Comparison of ENCODE assay signal across 34 cellular contexts in genomic region chr5:91221917-91222316, GRCh38.
"Had no signal": no experiment of that assay in that cellular context is flagged by ENCODE, and none has a peak within 500 bp of the region (broad histone marks: within the 10 kb centered on the region; RNA-seq: fewer than 3 reads in every experiment).

No MANE protein-coding gene starts in this region.

- H3K4me1 ChIP-seq: adrenal gland, foreskin keratinocyte, gastrocnemius medialis had no signal

- H3K27ac Mint-ChIP-seq: activated CD4-positive, alpha-beta memory T cell treated with anti-CD3 and anti-CD28 coated beads for 36 hours; activated CD8-positive, alpha-beta memory T cell treated with anti-CD3 and anti-CD28 coated beads, Interleukin-2, amount 10 ng/mL, durations not matched to agents 7 days and 5 days; activated CD8-positive, alpha-beta T cell treated with anti-CD3 and anti-CD28 coated beads, Interleukin-2, amount 10 ng/mL, durations not matched to agents 7 days and 5 days; activated naive CD4-positive, alpha-beta T cell treated with anti-CD3 and anti-CD28 coated beads for 36 hours; activated naive CD4-positive, alpha-beta T cell treated with anti-CD3 and anti-CD28 coated beads, Interleukin-2, amount 50 U/mL, for 24 hours; activated naive CD8-positive, alpha-beta T cell treated with anti-CD3 and anti-CD28 coated beads for 36 hours; activated naive CD8-positive, alpha-beta T cell treated with anti-CD3 and anti-CD28 coated beads, Interleukin-2, amount 50 U/mL, for 24 hours; activated T-helper 1 cell treated with anti-CD3 and anti-CD28 coated beads, Interleukin-12 subunit alpha, Interleukin-12 subunit beta, Interleukin-2, Interleukin-4 antibody, amounts not matched to agents 30 ng/mL and 10 ng/mL and 1 ng/mL, durations not matched to agents 14 hours and 24 hours and 36 hours; activated T-helper 2 cell treated with anti-CD3 and anti-CD28 coated beads, Interferon-gamma antibody, Interleukin-2, Interleukin-4, amounts not matched to agents 10 μg/mL and 5 μg/mL and 100 μg/mL, durations not matched to agents 14 hours and 24 hours and 36 hours; effector memory CD8-positive, alpha-beta T cell; T-helper 2 cell treated with Interferon-gamma antibody and Interleukin-4, amounts not matched to agents 5 μg/mL and 100 μg/mL, for 36 hours had no signal

- H3K27me3 Mint-ChIP-seq: activated naive CD4-positive, alpha-beta T cell treated with anti-CD3 and anti-CD28 coated beads, Interleukin-2, amount 50 U/mL, for 24 hours; activated naive CD8-positive, alpha-beta T cell treated with anti-CD3 and anti-CD28 coated beads for 36 hours; activated naive CD8-positive, alpha-beta T cell treated with anti-CD3 and anti-CD28 coated beads, Interleukin-2, amount 50 U/mL, for 24 hours; effector memory CD8-positive, alpha-beta T cell had no signal

- H3K36me3 Mint-ChIP-seq: activated CD4-positive, alpha-beta memory T cell treated with anti-CD3 and anti-CD28 coated beads for 36 hours; activated CD8-positive, alpha-beta memory T cell treated with anti-CD3 and anti-CD28 coated beads, Interleukin-2, amount 10 ng/mL, durations not matched to agents 7 days and 5 days; activated naive CD4-positive, alpha-beta T cell treated with anti-CD3 and anti-CD28 coated beads, Interleukin-2, amount 50 U/mL, for 24 hours; activated naive CD8-positive, alpha-beta T cell treated with anti-CD3 and anti-CD28 coated beads for 36 hours had no signal

- H3K27ac ChIP-seq: adrenal gland, body of pancreas, esophagus muscularis mucosa, foreskin keratinocyte, gastrocnemius medialis, heart left ventricle had no signal

- H3K27me3 ChIP-seq: adrenal gland, body of pancreas, esophagus muscularis mucosa, foreskin keratinocyte, gastrocnemius medialis, heart left ventricle had no signal

- ATAC-seq: activated CD8-positive, alpha-beta memory T cell treated with anti-CD3 and anti-CD28 coated beads, Interleukin-2, amount 10 ng/mL, durations not matched to agents 7 days and 5 days; activated CD8-positive, alpha-beta T cell treated with anti-CD3 and anti-CD28 coated beads, Interleukin-2, amount 10 ng/mL, durations not matched to agents 7 days and 5 days; activated naive CD8-positive, alpha-beta T cell treated with anti-CD3 and anti-CD28 coated beads, Interleukin-2, amount 50 U/mL, for 24 hours; body of pancreas; effector memory CD8-positive, alpha-beta T cell; foreskin keratinocyte; gastrocnemius medialis; heart left ventricle had no signal

- H3K36me3 ChIP-seq: adrenal gland, esophagus muscularis mucosa, gastrocnemius medialis, heart left ventricle had no signal

- H3K4me3 ChIP-seq: adrenal gland, body of pancreas, esophagus muscularis mucosa, gastrocnemius medialis, heart left ventricle had no signal

- H3K4me3 Mint-ChIP-seq: activated CD4-positive, alpha-beta memory T cell treated with anti-CD3 and anti-CD28 coated beads for 36 hours; activated CD8-positive, alpha-beta memory T cell treated with anti-CD3 and anti-CD28 coated beads, Interleukin-2, amount 10 ng/mL, durations not matched to agents 7 days and 5 days; activated CD8-positive, alpha-beta T cell treated with anti-CD3 and anti-CD28 coated beads, Interleukin-2, amount 10 ng/mL, durations not matched to agents 7 days and 5 days; activated naive CD4-positive, alpha-beta T cell treated with anti-CD3 and anti-CD28 coated beads for 36 hours; activated naive CD4-positive, alpha-beta T cell treated with anti-CD3 and anti-CD28 coated beads, Interleukin-2, amount 50 U/mL, for 24 hours; activated naive CD8-positive, alpha-beta T cell treated with anti-CD3 and anti-CD28 coated beads for 36 hours; activated naive CD8-positive, alpha-beta T cell treated with anti-CD3 and anti-CD28 coated beads, Interleukin-2, amount 50 U/mL, for 24 hours; activated T-helper 1 cell treated with anti-CD3 and anti-CD28 coated beads, Interleukin-12 subunit alpha, Interleukin-12 subunit beta, Interleukin-2, Interleukin-4 antibody, amounts not matched to agents 30 ng/mL and 10 ng/mL and 1 ng/mL, durations not matched to agents 14 hours and 24 hours and 36 hours; effector memory CD8-positive, alpha-beta T cell; T-helper 2 cell treated with Interferon-gamma antibody and Interleukin-4, amounts not matched to agents 5 μg/mL and 100 μg/mL, for 36 hours had no signal

- H3K4me1 Mint-ChIP-seq: activated CD8-positive, alpha-beta memory T cell treated with anti-CD3 and anti-CD28 coated beads, Interleukin-2, amount 10 ng/mL, durations not matched to agents 7 days and 5 days; activated naive CD4-positive, alpha-beta T cell treated with anti-CD3 and anti-CD28 coated beads, Interleukin-2, amount 50 U/mL, for 24 hours; activated naive CD8-positive, alpha-beta T cell treated with anti-CD3 and anti-CD28 coated beads for 36 hours; activated naive CD8-positive, alpha-beta T cell treated with anti-CD3 and anti-CD28 coated beads, Interleukin-2, amount 50 U/mL, for 24 hours had no signal

- H3K9me3 Mint-ChIP-seq: activated CD4-positive, alpha-beta memory T cell treated with anti-CD3 and anti-CD28 coated beads for 36 hours; activated naive CD4-positive, alpha-beta T cell treated with anti-CD3 and anti-CD28 coated beads for 36 hours; activated naive CD4-positive, alpha-beta T cell treated with anti-CD3 and anti-CD28 coated beads, Interleukin-2, amount 50 U/mL, for 24 hours; activated naive CD8-positive, alpha-beta T cell treated with anti-CD3 and anti-CD28 coated beads for 36 hours; activated naive CD8-positive, alpha-beta T cell treated with anti-CD3 and anti-CD28 coated beads, Interleukin-2, amount 50 U/mL, for 24 hours; activated T-helper 1 cell treated with anti-CD3 and anti-CD28 coated beads, Interleukin-12 subunit alpha, Interleukin-12 subunit beta, Interleukin-2, Interleukin-4 antibody, amounts not matched to agents 30 ng/mL and 10 ng/mL and 1 ng/mL, durations not matched to agents 14 hours and 24 hours and 36 hours; activated T-helper 2 cell treated with anti-CD3 and anti-CD28 coated beads, Interferon-gamma antibody, Interleukin-2, Interleukin-4, amounts not matched to agents 10 μg/mL and 5 μg/mL and 100 μg/mL, durations not matched to agents 14 hours and 24 hours and 36 hours; effector memory CD8-positive, alpha-beta T cell; T-helper 2 cell treated with Interferon-gamma antibody and Interleukin-4, amounts not matched to agents 5 μg/mL and 100 μg/mL, for 36 hours had no signal

- FAIRE-seq: colon had no signal

- DNase-seq: activated CD4-positive, alpha-beta memory T cell treated with anti-CD3 and anti-CD28 coated beads for 36 hours; activated CD4-positive, alpha-beta T cell treated with anti-CD3 and anti-CD28 coated beads for 1 hour; activated CD4-positive, alpha-beta T cell treated with anti-CD3 and anti-CD28 coated beads for 4 hours; activated CD8-positive, alpha-beta memory T cell treated with anti-CD3 and anti-CD28 coated beads, Interleukin-2, amount 10 ng/mL, durations not matched to agents 7 days and 5 days; activated CD8-positive, alpha-beta memory T cell treated with anti-CD3 and anti-CD28 coated beads, Interleukin-2, amount 50 U/mL, for 4 hours; activated CD8-positive, alpha-beta T cell treated with anti-CD3 and anti-CD28 coated beads, Interleukin-2, amount 10 ng/mL, durations not matched to agents 7 days and 5 days; activated effector memory CD4-positive, alpha-beta T cell treated with anti-CD3 and anti-CD28 coated beads, Interleukin-2, amount 50 U/mL, for 16 hours; activated naive CD4-positive, alpha-beta T cell treated with anti-CD3 and anti-CD28 coated beads for 36 hours; activated naive CD8-positive, alpha-beta T cell treated with anti-CD3 and anti-CD28 coated beads for 36 hours; activated naive CD8-positive, alpha-beta T cell treated with anti-CD3 and anti-CD28 coated beads, Interleukin-2, amount 50 U/mL, for 24 hours; activated T-cell treated with anti-CD3 and anti-CD28 coated beads, Interleukin-2, amount 50 U/mL, for 1 hour; activated T-cell treated with anti-CD3 and anti-CD28 coated beads, Interleukin-2, amount 50 U/mL, for 48 hours; adrenal gland; amygdala; aorta; body of pancreas; caudate nucleus; cortex of kidney; dermis blood vessel endothelial cell; effector CD4-positive, alpha-beta T cell; effector memory CD8-positive, alpha-beta T cell; erythroblast; foreskin keratinocyte; gastrocnemius medialis; glutamatergic neuron; heart left ventricle; hypothalamus; T1000 had no signal

- H3K9me3 ChIP-seq: adrenal gland, body of pancreas, esophagus muscularis mucosa, gastrocnemius medialis, heart left ventricle had no signal
